1 cellular context compared by ENCODE assay signal in the genomic region with DNA sequence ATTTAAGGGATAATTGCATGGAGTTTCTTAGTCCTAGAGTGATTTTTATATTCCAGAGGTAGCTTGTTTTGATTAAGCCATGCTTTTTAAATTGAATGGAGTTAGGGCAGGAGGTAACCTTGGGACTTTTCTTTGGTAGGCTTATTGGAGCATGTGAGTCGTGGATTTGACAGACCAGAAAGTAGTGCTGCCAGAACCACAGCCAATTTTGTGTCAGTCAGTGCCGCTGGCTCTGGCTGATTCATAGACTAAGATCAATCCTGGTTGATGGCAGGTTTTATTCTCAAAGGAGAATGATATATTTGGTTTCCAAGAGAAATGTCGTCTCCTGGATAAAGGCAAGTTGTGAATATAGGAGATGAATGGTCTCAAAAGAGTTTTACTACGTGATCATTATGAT.
TF ChIP-seq lines count a peak whose summit lies in the region.

No MANE protein-coding gene starts in this region.

TF ChIP-seq in HepG2, 621 proteins besides CTCF, POLR2A, EP300 and RAD21:
- no peak for TF ChIP-seq MIER3 (CRISPR knock-in tag; IDR thresholded peaks at IDR 0.05; ENCODE audit: borderline replicate concordance)
- TF ChIP-seq, protein P1, sequence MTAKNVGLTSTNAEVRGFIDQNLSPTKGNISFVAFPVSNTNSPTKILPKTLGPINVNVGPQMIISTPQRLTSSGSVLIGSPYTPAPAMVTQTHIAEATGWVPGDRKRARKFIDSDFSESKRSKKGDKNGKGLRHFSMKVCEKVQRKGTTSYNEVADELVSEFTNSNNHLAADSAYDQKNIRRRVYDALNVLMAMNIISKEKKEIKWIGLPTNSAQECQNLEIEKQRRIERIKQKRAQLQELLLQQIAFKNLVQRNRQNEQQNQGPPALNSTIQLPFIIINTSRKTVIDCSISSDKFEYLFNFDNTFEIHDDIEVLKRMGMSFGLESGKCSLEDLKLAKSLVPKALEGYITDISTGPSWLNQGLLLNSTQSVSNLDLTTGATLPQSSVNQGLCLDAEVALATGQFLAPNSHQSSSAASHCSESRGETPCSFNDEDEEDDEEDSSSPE (CRISPR knock-in tag; IDR thresholded peaks at IDR 0.05) = no peak
- TF ChIP-seq, protein P2, sequence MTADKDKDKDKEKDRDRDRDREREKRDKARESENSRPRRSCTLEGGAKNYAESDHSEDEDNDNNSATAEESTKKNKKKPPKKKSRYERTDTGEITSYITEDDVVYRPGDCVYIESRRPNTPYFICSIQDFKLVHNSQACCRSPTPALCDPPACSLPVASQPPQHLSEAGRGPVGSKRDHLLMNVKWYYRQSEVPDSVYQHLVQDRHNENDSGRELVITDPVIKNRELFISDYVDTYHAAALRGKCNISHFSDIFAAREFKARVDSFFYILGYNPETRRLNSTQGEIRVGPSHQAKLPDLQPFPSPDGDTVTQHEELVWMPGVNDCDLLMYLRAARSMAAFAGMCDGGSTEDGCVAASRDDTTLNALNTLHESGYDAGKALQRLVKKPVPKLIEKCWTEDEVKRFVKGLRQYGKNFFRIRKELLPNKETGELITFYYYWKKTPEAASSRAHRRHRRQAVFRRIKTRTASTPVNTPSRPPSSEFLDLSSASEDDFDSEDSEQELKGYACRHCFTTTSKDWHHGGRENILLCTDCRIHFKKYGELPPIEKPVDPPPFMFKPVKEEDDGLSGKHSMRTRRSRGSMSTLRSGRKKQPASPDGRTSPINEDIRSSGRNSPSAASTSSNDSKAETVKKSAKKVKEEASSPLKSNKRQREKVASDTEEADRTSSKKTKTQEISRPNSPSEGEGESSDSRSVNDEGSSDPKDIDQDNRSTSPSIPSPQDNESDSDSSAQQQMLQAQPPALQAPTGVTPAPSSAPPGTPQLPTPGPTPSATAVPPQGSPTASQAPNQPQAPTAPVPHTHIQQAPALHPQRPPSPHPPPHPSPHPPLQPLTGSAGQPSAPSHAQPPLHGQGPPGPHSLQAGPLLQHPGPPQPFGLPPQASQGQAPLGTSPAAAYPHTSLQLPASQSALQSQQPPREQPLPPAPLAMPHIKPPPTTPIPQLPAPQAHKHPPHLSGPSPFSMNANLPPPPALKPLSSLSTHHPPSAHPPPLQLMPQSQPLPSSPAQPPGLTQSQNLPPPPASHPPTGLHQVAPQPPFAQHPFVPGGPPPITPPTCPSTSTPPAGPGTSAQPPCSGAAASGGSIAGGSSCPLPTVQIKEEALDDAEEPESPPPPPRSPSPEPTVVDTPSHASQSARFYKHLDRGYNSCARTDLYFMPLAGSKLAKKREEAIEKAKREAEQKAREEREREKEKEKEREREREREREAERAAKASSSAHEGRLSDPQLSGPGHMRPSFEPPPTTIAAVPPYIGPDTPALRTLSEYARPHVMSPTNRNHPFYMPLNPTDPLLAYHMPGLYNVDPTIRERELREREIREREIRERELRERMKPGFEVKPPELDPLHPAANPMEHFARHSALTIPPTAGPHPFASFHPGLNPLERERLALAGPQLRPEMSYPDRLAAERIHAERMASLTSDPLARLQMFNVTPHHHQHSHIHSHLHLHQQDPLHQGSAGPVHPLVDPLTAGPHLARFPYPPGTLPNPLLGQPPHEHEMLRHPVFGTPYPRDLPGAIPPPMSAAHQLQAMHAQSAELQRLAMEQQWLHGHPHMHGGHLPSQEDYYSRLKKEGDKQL (CRISPR knock-in tag; IDR thresholded peaks at IDR 0.05; ENCODE audit: low read depth) = no peak
- no peak for TF ChIP-seq PITX1 (CRISPR knock-in tag; IDR thresholded peaks at IDR 0.05)
- no peak for TF ChIP-seq MEF2D (CRISPR knock-in tag; IDR thresholded peaks at IDR 0.05)
- TF ChIP-seq, protein P3, sequence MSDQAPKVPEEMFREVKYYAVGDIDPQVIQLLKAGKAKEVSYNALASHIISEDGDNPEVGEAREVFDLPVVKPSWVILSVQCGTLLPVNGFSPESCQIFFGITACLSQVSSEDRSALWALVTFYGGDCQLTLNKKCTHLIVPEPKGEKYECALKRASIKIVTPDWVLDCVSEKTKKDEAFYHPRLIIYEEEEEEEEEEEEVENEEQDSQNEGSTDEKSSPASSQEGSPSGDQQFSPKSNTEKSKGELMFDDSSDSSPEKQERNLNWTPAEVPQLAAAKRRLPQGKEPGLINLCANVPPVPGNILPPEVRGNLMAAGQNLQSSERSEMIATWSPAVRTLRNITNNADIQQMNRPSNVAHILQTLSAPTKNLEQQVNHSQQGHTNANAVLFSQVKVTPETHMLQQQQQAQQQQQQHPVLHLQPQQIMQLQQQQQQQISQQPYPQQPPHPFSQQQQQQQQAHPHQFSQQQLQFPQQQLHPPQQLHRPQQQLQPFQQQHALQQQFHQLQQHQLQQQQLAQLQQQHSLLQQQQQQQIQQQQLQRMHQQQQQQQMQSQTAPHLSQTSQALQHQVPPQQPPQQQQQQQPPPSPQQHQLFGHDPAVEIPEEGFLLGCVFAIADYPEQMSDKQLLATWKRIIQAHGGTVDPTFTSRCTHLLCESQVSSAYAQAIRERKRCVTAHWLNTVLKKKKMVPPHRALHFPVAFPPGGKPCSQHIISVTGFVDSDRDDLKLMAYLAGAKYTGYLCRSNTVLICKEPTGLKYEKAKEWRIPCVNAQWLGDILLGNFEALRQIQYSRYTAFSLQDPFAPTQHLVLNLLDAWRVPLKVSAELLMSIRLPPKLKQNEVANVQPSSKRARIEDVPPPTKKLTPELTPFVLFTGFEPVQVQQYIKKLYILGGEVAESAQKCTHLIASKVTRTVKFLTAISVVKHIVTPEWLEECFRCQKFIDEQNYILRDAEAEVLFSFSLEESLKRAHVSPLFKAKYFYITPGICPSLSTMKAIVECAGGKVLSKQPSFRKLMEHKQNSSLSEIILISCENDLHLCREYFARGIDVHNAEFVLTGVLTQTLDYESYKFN (CRISPR knock-in tag; conservative IDR thresholded peaks at IDR 0.05) = no peak
- TF ChIP-seq, protein P4, sequence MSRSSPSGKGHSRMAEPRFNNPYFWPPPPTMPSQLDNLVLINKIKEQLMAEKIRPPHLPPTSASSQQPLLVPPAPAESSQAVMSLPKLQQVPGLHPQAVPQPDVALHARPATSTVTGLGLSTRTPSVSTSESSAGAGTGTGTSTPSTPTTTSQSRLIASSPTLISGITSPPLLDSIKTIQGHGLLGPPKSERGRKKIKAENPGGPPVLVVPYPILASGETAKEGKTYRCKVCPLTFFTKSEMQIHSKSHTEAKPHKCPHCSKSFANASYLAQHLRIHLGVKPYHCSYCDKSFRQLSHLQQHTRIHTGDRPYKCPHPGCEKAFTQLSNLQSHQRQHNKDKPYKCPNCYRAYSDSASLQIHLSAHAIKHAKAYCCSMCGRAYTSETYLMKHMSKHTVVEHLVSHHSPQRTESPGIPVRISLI (CRISPR knock-in tag; IDR thresholded peaks at IDR 0.05; ENCODE audit: borderline replicate concordance) = no peak
- TF ChIP-seq NONO (IDR thresholded peaks at IDR 0.05) = no peak
- TF ChIP-seq NONO (CRISPR knock-in tag; conservative IDR thresholded peaks at IDR 0.05) = no peak
- TF ChIP-seq ZNF619 (CRISPR knock-in tag; IDR thresholded peaks at IDR 0.05) = no peak
- TF ChIP-seq KDM4B (CRISPR knock-in tag; IDR thresholded peaks at IDR 0.05) = no peak
- no peak for TF ChIP-seq MTA1 (CRISPR knock-in tag; IDR thresholded peaks at IDR 0.05; ENCODE audit: borderline replicate concordance)
- TF ChIP-seq PHF8 (CRISPR knock-in tag; IDR thresholded peaks at IDR 0.05) = no peak
- TF ChIP-seq HNRNPL (IDR thresholded peaks at IDR 0.05; ENCODE audit: low read depth, low read length) = no peak
- TF ChIP-seq, protein P5, sequence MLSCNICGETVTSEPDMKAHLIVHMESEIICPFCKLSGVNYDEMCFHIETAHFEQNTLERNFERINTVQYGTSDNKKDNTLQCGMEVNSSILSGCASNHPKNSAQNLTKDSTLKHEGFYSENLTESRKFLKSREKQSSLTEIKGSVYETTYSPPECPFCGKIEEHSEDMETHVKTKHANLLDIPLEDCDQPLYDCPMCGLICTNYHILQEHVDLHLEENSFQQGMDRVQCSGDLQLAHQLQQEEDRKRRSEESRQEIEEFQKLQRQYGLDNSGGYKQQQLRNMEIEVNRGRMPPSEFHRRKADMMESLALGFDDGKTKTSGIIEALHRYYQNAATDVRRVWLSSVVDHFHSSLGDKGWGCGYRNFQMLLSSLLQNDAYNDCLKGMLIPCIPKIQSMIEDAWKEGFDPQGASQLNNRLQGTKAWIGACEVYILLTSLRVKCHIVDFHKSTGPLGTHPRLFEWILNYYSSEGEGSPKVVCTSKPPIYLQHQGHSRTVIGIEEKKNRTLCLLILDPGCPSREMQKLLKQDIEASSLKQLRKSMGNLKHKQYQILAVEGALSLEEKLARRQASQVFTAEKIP (CRISPR knock-in tag; IDR thresholded peaks at IDR 0.05; ENCODE audit: borderline replicate concordance) = no peak
- no peak for TF ChIP-seq LCORL (IDR thresholded peaks at IDR 0.05)
- TF ChIP-seq LCORL (CRISPR knock-in tag; IDR thresholded peaks at IDR 0.05) = no peak
- no peak for TF ChIP-seq KDM5B (CRISPR knock-in tag; IDR thresholded peaks at IDR 0.05; ENCODE audit: borderline replicate concordance)
- TF ChIP-seq SAP130 (CRISPR knock-in tag; IDR thresholded peaks at IDR 0.05; ENCODE audit: low read depth) = no peak
- TF ChIP-seq, protein P6, sequence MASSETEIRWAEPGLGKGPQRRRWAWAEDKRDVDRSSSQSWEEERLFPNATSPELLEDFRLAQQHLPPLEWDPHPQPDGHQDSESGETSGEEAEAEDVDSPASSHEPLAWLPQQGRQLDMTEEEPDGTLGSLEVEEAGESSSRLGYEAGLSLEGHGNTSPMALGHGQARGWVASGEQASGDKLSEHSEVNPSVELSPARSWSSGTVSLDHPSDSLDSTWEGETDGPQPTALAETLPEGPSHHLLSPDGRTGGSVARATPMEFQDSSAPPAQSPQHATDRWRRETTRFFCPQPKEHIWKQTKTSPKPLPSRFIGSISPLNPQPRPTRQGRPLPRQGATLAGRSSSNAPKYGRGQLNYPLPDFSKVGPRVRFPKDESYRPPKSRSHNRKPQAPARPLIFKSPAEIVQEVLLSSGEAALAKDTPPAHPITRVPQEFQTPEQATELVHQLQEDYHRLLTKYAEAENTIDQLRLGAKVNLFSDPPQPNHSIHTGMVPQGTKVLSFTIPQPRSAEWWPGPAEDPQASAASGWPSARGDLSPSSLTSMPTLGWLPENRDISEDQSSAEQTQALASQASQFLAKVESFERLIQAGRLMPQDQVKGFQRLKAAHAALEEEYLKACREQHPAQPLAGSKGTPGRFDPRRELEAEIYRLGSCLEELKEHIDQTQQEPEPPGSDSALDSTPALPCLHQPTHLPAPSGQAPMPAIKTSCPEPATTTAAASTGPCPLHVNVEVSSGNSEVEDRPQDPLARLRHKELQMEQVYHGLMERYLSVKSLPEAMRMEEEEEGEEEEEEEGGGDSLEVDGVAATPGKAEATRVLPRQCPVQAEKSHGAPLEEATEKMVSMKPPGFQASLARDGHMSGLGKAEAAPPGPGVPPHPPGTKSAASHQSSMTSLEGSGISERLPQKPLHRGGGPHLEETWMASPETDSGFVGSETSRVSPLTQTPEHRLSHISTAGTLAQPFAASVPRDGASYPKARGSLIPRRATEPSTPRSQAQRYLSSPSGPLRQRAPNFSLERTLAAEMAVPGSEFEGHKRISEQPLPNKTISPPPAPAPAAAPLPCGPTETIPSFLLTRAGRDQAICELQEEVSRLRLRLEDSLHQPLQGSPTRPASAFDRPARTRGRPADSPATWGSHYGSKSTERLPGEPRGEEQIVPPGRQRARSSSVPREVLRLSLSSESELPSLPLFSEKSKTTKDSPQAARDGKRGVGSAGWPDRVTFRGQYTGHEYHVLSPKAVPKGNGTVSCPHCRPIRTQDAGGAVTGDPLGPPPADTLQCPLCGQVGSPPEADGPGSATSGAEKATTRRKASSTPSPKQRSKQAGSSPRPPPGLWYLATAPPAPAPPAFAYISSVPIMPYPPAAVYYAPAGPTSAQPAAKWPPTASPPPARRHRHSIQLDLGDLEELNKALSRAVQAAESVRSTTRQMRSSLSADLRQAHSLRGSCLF (CRISPR knock-in tag; IDR thresholded peaks at IDR 0.05; ENCODE audit: borderline replicate concordance) = no peak
- TF ChIP-seq, protein P7, sequence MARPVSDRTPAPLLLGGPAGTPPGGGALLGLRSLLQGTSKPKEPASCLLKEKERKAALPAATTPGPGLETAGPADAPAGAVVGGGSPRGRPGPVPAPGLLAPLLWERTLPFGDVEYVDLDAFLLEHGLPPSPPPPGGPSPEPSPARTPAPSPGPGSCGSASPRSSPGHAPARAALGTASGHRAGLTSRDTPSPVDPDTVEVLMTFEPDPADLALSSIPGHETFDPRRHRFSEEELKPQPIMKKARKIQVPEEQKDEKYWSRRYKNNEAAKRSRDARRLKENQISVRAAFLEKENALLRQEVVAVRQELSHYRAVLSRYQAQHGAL (CRISPR knock-in tag; IDR thresholded peaks at IDR 0.05; ENCODE audit: not compliant biosample characterization) = no peak
- TF ChIP-seq CCAR2 (optimal IDR thresholded peaks at IDR 0.05; ENCODE audit: low read depth, low read length) = no peak
